In the genomic region with DNA sequence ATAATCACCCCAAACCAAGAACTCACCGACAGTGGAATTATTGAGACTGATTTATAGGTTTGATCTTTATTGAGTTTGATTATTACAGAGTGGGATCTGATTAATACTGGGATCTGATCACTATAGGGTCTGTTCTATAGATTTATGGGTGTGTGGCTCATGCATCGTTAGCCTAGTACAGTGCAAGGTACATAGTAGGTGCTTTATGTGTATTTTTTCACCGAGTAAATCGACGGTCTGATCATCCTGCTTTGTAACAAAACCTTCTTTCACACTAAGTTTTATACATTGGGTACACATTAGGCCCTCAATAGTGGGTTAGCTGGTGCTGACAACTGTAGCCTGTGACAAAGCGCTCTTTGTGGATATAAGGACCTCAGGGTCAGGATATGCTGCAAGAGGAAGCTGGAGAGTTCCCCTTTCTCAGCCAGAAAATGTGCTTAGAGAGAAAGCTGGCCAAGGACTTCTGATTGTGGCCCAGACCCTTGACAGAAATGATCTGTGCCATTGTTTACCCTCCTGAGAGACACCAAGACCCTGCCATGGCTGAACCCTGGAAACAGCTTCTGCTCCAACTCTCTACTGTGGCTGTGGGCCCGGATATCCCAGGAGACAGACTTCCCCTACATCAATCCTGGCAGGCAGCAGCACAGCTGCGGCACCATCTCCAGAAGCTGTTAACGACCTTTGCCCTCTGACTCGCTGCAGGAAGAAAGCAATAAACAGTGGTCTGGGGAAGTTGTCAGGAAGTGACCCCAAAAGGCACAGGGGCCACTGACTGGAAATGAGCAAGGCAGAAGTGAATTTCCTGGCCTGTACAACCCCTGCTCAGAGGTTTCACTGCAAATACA, we compare ENCODE assay signal across 9 cellular contexts. TPM values are rescaled to one million over a fixed set of nuclear protein-coding genes. Genes with fewer than 3 reads are reported as not detected.
DNase-seq lines count a peak whose midpoint lies in the region; ATAC-seq and TF ChIP-seq lines count a peak whose summit lies in the region.
"Had no signal": no experiment of that assay in that cellular context is flagged by ENCODE, and none has a peak within 500 bp of the region (broad histone marks: within the 10 kb centered on the region; RNA-seq: fewer than 3 reads in every experiment).

No MANE protein-coding gene starts in this region.

- H4K20me1 ChIP-seq in osteoblast (ENCODE audit: insufficient read depth, low read length): no peaks in the 10 kb centered on the region

- no peak for TF ChIP-seq CTCF in osteoblast (IDR thresholded peaks at IDR 0.05; ENCODE audit: extremely low read depth, low read depth, low read length)

- H3K27ac ChIP-seq in SJCRH30: peak overlapping the region; percentile 31
- no peak overlapping the region for H3K27ac ChIP-seq in osteoblast (ENCODE audit: low read depth, low read length)

- peak overlapping the region; percentile 7 for H3K4me2 ChIP-seq in osteoblast (ENCODE audit: insufficient read depth, low read length)

- DNase-seq in ELF-1 (ENCODE audit: low read depth, low spot score) (peak; percentile 31), SJCRH30 (peak; percentile 35 to 50), glomerular endothelial cell (ENCODE audit: extremely low read depth, low read depth, low spot score) (peak; percentile 90), osteoblast (ENCODE audit: insufficient read length, low spot score, missing footprints) (peak; percentile 89), NCI-H1092 (lab: John Stamatoyannopoulos, UW) (no peak), NCI-H2196 (lab: John Stamatoyannopoulos, UW; ENCODE audit: unreplicated experiment) (no peak)
- no peak for DNase-seq in stimulated activated CD8-positive, alpha-beta memory T cell treated with anti-CD3 and anti-CD28 coated beads, Interleukin-4, amount 100 ng/mL, for 48 hours
- DNase-seq: natural killer cell had no signal

- no peaks in the 10 kb centered on the region; the same call in 1 of the 2 replicates for H3K36me3 ChIP-seq in SJCRH30
- no peaks in the 10 kb centered on the region for H3K36me3 ChIP-seq in osteoblast (ENCODE audit: insufficient read depth, low read length)

- no peaks in the 10 kb centered on the region for H3K9me3 ChIP-seq in SJCRH30 (replicated peaks)
- no peaks in the 10 kb centered on the region for H3K9me3 ChIP-seq in osteoblast (ENCODE audit: low read depth, low read length)

- H2AFZ ChIP-seq in osteoblast (ENCODE audit: low read length): peak overlapping the region; percentile 68

- no peaks in the 10 kb centered on the region for H3K79me2 ChIP-seq in osteoblast (ENCODE audit: insufficient read depth, low read length)

- ATAC-seq in HG03280 (IDR thresholded peaks at IDR 0.05; ENCODE audit: unreplicated experiment): no peak
- ATAC-seq: natural killer cell had no signal

- H3K27me3 ChIP-seq in SJCRH30 (no peaks in the 10 kb centered on the region), osteoblast (ENCODE audit: insufficient read depth, low read length) (no peaks in the 10 kb centered on the region)

- peaks cover 8% of the 10 kb centered on the region; the same call in 1 of the 2 replicates for H3K4me1 ChIP-seq in SJCRH30
- H3K4me1 ChIP-seq in osteoblast (ENCODE audit: insufficient read depth, low read length): peaks cover 21% of the 10 kb centered on the region

- H3K4me3 ChIP-seq in SJCRH30: no peak overlapping the region
- H3K4me3 ChIP-seq in osteoblast (ENCODE audit: insufficient read depth, low read length): no peak overlapping the region

RNA-seq across cellular contexts. Expression of a gene that starts 16.1 kb away (rescaled TPM):
- total RNA-seq in SJCRH30 (2014; rRNA removed; shearing (Covaris generic)): 8.1 and 8.7 TPM in 2 replicates
- total RNA-seq in glomerular endothelial cell (221 and 241 TPM in 2 replicates), osteoblast (120 and 127 TPM in 2 replicates)

RNA-seq across cellular contexts. Expression of a gene that starts 20.3 kb away (rescaled TPM):
- total RNA-seq in SJCRH30 (2014; rRNA removed; shearing (Covaris generic)): 9.5 and 9.6 TPM in 2 replicates
- total RNA-seq in glomerular endothelial cell (89.7 and 177 TPM in 2 replicates), osteoblast (0.59 and 1.1 TPM in 2 replicates)

RNA-seq across cellular contexts. Expression of a gene that starts 23.3 kb away (rescaled TPM):
- total RNA-seq in SJCRH30 (2014; rRNA removed; shearing (Covaris generic)): 68.1 and 82.0 TPM in 2 replicates
- total RNA-seq in glomerular endothelial cell: 81.6 and 122 TPM in 2 replicates
- total RNA-seq in osteoblast: 23.5 and 28.0 TPM in 2 replicates

RNA-seq across cellular contexts. Expression of a gene that starts 31.7 kb away (rescaled TPM):
- total RNA-seq in SJCRH30 (2014; rRNA removed; shearing (Covaris generic)): 73.7 and 81.4 TPM in 2 replicates
- total RNA-seq in glomerular endothelial cell: 191 and 194 TPM in 2 replicates
- total RNA-seq in osteoblast: 151 and 176 TPM in 2 replicates

RNA-seq across cellular contexts. Expression of a gene that starts 31.9 kb away (rescaled TPM):
- 15.8 and 15.9 TPM in 2 replicates for total RNA-seq in SJCRH30 (2014; rRNA removed; shearing (Covaris generic))
- 19.2 and 19.6 TPM in 2 replicates for total RNA-seq in glomerular endothelial cell
- total RNA-seq in osteoblast: 7.2 and 10.6 TPM in 2 replicates

Comparison
In these comparisons a context has a peak if more than half of its experiments do, and no peak if none do; other contexts are left out.
1. DNase-seq: peak in ELF-1 (single experiment), SJCRH30 (2 of 2), glomerular endothelial cell (single experiment) and osteoblast (single experiment); none in stimulated activated CD8-positive, alpha-beta memory T cell treated with anti-CD3 and anti-CD28 coated beads, Interleukin-4, amount 100 ng/mL, for 48 hours (single experiment), NCI-H1092 (single experiment) and NCI-H2196 (single experiment).
2. RNA of a gene that starts 16.1 kb away (total RNA-seq): 221 to 241 TPM in glomerular endothelial cell and 120 to 127 TPM in osteoblast; 8.1 to 8.7 TPM in SJCRH30; every median in the first group is over 10 times any median in the second.